In the genomic region with DNA sequence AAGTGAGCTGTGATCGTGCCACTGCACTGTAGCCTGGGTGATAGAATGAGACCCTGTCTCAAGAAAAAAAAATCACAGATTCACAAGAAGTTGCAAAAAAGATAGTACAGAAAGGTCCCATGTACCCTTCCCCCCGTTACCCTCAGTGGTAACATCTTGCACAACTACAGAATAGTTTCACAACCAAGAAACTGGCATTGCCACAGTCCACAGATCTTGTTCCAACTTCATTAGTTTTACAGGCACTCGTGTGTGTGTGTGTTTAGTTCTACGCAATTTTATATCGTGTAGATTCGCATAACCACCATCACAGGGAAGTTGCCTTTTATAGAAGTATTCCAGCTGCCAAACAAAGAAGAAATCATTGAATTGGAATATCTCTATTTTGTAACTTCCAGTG, we compare ENCODE assay signal across 1 cellular context.
TF ChIP-seq lines count a peak whose summit lies in the region.

No MANE protein-coding gene starts in this region.

TF ChIP-seq in HepG2, 621 proteins besides CTCF, POLR2A, EP300 and RAD21:
- TF ChIP-seq HNF4A (CRISPR knock-in tag; IDR thresholded peaks at IDR 0.05) (0 out of 2 replicates have a peak, but pooled peaks have one; percentile 13), GATAD2A (CRISPR knock-in tag; IDR thresholded peaks at IDR 0.05) (peak; percentile 63; the same call in 1 of the 2 replicates), RNF2 (conservative IDR thresholded peaks at IDR 0.05; ENCODE audit: low read depth) (no peak), CEBPG (CRISPR knock-in tag; IDR thresholded peaks at IDR 0.05) (peak; percentile 61; the same call in 1 of the 2 replicates), SMC3 (IDR thresholded peaks at IDR 0.05; ENCODE audit: low read length) (peak; percentile 13; the same call in 1 of the 2 replicates), TAF1 (CRISPR knock-in tag; IDR thresholded peaks at IDR 0.05) (no peak), ZNF281 (CRISPR knock-in tag; IDR thresholded peaks at IDR 0.05; ENCODE audit: borderline replicate concordance) (peak; percentile 82; the same call in 1 of the 2 replicates), CEBPB (IDR thresholded peaks at IDR 0.05; ENCODE audit: borderline replicate concordance, low read depth, low read length) (peak; percentile 95)
- TF ChIP-seq, protein P1, sequence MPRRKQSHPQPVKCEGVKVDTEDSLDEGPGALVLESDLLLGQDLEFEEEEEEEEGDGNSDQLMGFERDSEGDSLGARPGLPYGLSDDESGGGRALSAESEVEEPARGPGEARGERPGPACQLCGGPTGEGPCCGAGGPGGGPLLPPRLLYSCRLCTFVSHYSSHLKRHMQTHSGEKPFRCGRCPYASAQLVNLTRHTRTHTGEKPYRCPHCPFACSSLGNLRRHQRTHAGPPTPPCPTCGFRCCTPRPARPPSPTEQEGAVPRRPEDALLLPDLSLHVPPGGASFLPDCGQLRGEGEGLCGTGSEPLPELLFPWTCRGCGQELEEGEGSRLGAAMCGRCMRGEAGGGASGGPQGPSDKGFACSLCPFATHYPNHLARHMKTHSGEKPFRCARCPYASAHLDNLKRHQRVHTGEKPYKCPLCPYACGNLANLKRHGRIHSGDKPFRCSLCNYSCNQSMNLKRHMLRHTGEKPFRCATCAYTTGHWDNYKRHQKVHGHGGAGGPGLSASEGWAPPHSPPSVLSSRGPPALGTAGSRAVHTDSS (CRISPR knock-in tag; conservative IDR thresholded peaks at IDR 0.05) = no peak
- TF ChIP-seq, protein P2, sequence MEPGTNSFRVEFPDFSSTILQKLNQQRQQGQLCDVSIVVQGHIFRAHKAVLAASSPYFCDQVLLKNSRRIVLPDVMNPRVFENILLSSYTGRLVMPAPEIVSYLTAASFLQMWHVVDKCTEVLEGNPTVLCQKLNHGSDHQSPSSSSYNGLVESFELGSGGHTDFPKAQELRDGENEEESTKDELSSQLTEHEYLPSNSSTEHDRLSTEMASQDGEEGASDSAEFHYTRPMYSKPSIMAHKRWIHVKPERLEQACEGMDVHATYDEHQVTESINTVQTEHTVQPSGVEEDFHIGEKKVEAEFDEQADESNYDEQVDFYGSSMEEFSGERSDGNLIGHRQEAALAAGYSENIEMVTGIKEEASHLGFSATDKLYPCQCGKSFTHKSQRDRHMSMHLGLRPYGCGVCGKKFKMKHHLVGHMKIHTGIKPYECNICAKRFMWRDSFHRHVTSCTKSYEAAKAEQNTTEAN (CRISPR knock-in tag; conservative IDR thresholded peaks at IDR 0.05) = 0 out of 2 replicates have a peak, but pooled peaks have one; percentile 20
